In genomic region chr21:9362309-9362708, GRCh38 we compare ENCODE assay signal across 8 cellular contexts.
A peak's percentile ranks its signal among the peaks of the same experiment; 100 is the strongest.
DNase-seq lines count a peak whose midpoint lies in the region; ATAC-seq, FAIRE-seq and TF ChIP-seq lines count a peak whose summit lies in the region.
"Not testable (repeated sequence)": the region's sequence is repeated elsewhere in the genome, so short reads cannot be mapped to it uniquely, and the experiment has no call there.

No MANE protein-coding gene starts in this region.

- intact Hi-C loops in activated CD4-positive, alpha-beta memory T cell treated with anti-CD3 and anti-CD28 coated beads for 36 hours (cut with micrococcal nuclease); Right ventricle myocardium superior (cut with DNase I); kidney (cut with DNase I); psoas muscle (cut with DNase I): not testable (repeated sequence)

- TF ChIP-seq EP300 in upper lobe of left lung (IDR thresholded peaks at IDR 0.05) = not testable (repeated sequence)

- not testable (repeated sequence) for H3K27me3 ChIP-seq in Peyer's patch; psoas muscle (ENCODE audit: insufficient read depth in 3 of 3, low read length in 2 of 3); upper lobe of left lung

- not testable (repeated sequence) for H3K9ac ChIP-seq in kidney (ENCODE audit: low read length in 2 of 2)

- H3K4me1 ChIP-seq in Peyer's patch; kidney (ENCODE audit: control insufficient read depth in 1 of 2, insufficient read depth in 1 of 2, low read depth in 1 of 2, low read length in 2 of 2); psoas muscle; upper lobe of left lung: not testable (repeated sequence)

- DNase-seq in Peyer's patch = peak in 2 of 3 donors; percentile 18 to 47
- DNase-seq in activated CD4-positive, alpha-beta memory T cell treated with anti-CD3 and anti-CD28 coated beads for 36 hours = peak; percentile 6
- DNase-seq in chondrocyte (ENCODE audit: low spot score) = peak; percentile 93
- peak; percentile 40 for DNase-seq in Right ventricle myocardium superior
- DNase-seq in kidney = peak; percentile 66
- DNase-seq in mesenteric fat pad (ENCODE audit: low spot score) = peak; percentile 91
- DNase-seq in psoas muscle = peak; percentile 7 to 44
- DNase-seq in upper lobe of left lung = peak; percentile 21 to 50

- POLR2A ChIA-PET in activated CD4-positive, alpha-beta memory T cell treated with anti-CD3 and anti-CD28 coated beads for 36 hours (lab: Charles Lee) = not testable (repeated sequence)

- H3K36me3 Mint-ChIP-seq in activated CD4-positive, alpha-beta memory T cell treated with anti-CD3 and anti-CD28 coated beads for 36 hours; chondrocyte (ENCODE audit: low read depth): not testable (repeated sequence)

- H3K27ac Mint-ChIP-seq in activated CD4-positive, alpha-beta memory T cell treated with anti-CD3 and anti-CD28 coated beads for 36 hours; chondrocyte (ENCODE audit: unreplicated experiment): not testable (repeated sequence)

- not testable (repeated sequence) for H3K4me3 Mint-ChIP-seq in activated CD4-positive, alpha-beta memory T cell treated with anti-CD3 and anti-CD28 coated beads for 36 hours; chondrocyte (ENCODE audit: unreplicated experiment)

- ATAC-seq in Right ventricle myocardium superior (ENCODE audit: poor library complexity); psoas muscle; upper lobe of left lung (ENCODE audit: low FRiP score in 2 of 2): not testable (repeated sequence)

- not testable (repeated sequence) for TF ChIP-seq POLR2A in Peyer's patch (IDR thresholded peaks at IDR 0.05); upper lobe of left lung (IDR thresholded peaks at IDR 0.05)

- TF ChIP-seq CTCF in Peyer's patch (IDR thresholded peaks at IDR 0.05); chondrocyte (IDR thresholded peaks at IDR 0.05); kidney (IDR thresholded peaks at IDR 0.05; ENCODE audit: borderline replicate concordance, extremely low read depth, insufficient read depth); psoas muscle (IDR thresholded peaks at IDR 0.05); upper lobe of left lung (IDR thresholded peaks at IDR 0.05): not testable (repeated sequence)

- 74 to 79% (median 76%) methylated on average over 7 of the region's 7 CpGs for WGBS in psoas muscle, 3 donors
- WGBS in upper lobe of left lung, 2 donors = 80 to 82% methylated on average over 5 to 7 of the region's 7 CpGs

- not testable (repeated sequence) for H3K4me1 Mint-ChIP-seq in activated CD4-positive, alpha-beta memory T cell treated with anti-CD3 and anti-CD28 coated beads for 36 hours (ENCODE audit: low read depth); chondrocyte (ENCODE audit: low read depth)

- H3K9me3 ChIP-seq in Peyer's patch; kidney (ENCODE audit: control insufficient read depth in 1 of 2, low read length in 2 of 2); psoas muscle; upper lobe of left lung: not testable (repeated sequence)

- not testable (repeated sequence) for H3K4me3 ChIP-seq in Peyer's patch; kidney (ENCODE audit: low read length in 2 of 2); psoas muscle; upper lobe of left lung

- not testable (repeated sequence) for H3K27ac ChIP-seq in Peyer's patch; kidney (ENCODE audit: low read depth in 2 of 2, low read length in 2 of 2); psoas muscle; upper lobe of left lung

- not testable (repeated sequence) for H3K27me3 Mint-ChIP-seq in activated CD4-positive, alpha-beta memory T cell treated with anti-CD3 and anti-CD28 coated beads for 36 hours; chondrocyte (ENCODE audit: low read depth)

- H3K36me3 ChIP-seq in Peyer's patch; kidney (ENCODE audit: control insufficient read depth in 1 of 2, insufficient read depth in 2 of 2, low read length in 2 of 2); psoas muscle (ENCODE audit: insufficient read depth in 1 of 2, low read depth in 1 of 2); upper lobe of left lung: not testable (repeated sequence)

- not testable (repeated sequence) for H3K9me3 Mint-ChIP-seq in activated CD4-positive, alpha-beta memory T cell treated with anti-CD3 and anti-CD28 coated beads for 36 hours; chondrocyte (ENCODE audit: low read depth)

- CTCF ChIA-PET in activated CD4-positive, alpha-beta memory T cell treated with anti-CD3 and anti-CD28 coated beads for 36 hours (lab: Charles Lee) = not testable (repeated sequence)

- FAIRE-seq in kidney (lab: Jason Lieb, UNC) = not testable (repeated sequence)

Comparison
In these comparisons a context has a peak if more than half of its experiments do, and no peak if none do; other contexts are left out.
1. DNase-seq: peak in every context shown above with its lines; median percentile 93 in chondrocyte; 91 in mesenteric fat pad; 66 in kidney; 40 in Right ventricle myocardium superior; 36 in upper lobe of left lung; 32 in Peyer's patch; 26 in psoas muscle; 6 in activated CD4-positive, alpha-beta memory T cell treated with anti-CD3 and anti-CD28 coated beads for 36 hours.